8 cellular contexts compared by ENCODE assay signal in the genomic region with DNA sequence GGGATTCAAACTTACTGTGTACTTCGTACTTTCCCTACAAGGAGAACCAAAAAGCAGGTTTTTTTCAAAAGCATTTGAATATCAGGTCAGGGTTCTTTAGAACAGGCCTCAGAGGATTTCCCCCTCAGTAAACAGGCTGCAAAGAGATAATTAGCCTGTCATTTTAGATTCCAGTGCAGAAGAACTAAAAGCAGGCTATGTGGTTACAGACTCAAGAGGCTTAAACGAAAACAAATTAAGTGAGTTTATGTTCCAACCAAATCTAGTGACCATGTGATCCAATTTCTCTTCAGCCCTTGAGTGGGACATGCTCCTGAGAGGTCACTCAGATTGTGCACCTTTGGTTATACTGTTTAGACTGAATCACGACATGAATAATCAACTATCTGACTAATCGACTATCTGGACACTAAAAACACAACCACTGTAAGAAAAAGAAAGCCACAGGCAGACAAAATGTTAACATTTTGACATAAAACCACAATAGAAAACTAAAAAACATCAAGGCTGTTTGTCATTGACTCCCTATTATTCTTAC. TPM values are rescaled to one million over a fixed set of nuclear protein-coding genes. Genes with fewer than 3 reads are reported as not detected.
DNase-seq lines count a peak whose midpoint lies in the region; ATAC-seq, FAIRE-seq and TF ChIP-seq lines count a peak whose summit lies in the region.

No MANE protein-coding gene starts in this region.

- H4K20me1 ChIP-seq in K562 (replicated peaks; ENCODE audit: control insufficient read depth, insufficient read depth, low read length) = no peaks in the 10 kb centered on the region

- WGBS in K562 (ENCODE audit: insufficient coverage, low coverage, missing lambda C conversion rate) = 24% methylated on average over 4 of the region's 4 CpGs

- ATAC-seq in activated T-cell treated with anti-CD3 and anti-CD28 coated beads, Interleukin-2, amount 50 U/mL, for 72 hours (replicated peaks in 1 of 2) = peak; percentile 22 to 48
- ATAC-seq in HG03175 (IDR thresholded peaks at IDR 0.05; ENCODE audit: unreplicated experiment) (peak; percentile 19), K562 (no peak), GM18502 (IDR thresholded peaks at IDR 0.05; ENCODE audit: poor library complexity, unreplicated experiment) (no peak)

- no peaks in the 10 kb centered on the region for H3K27me3 ChIP-seq in K562 (ENCODE audit: control insufficient read depth in 2 of 2, insufficient read depth in 2 of 2, low read length in 2 of 2)

- H3K27me3 Mint-ChIP-seq in activated T-cell treated with anti-CD3 and anti-CD28 coated beads, Interleukin-2, amount 50 U/mL, for 72 hours (ENCODE audit: low read depth) = no peaks in the 10 kb centered on the region
- H3K27me3 Mint-ChIP-seq in activated naive CD4-positive, alpha-beta T cell treated with anti-CD3 and anti-CD28 coated beads, Interleukin-2, amount 10 ng/mL, durations not matched to agents 7 days and 5 days = no peaks in the 10 kb centered on the region

- TF ChIP-seq RAD21 in K562 (CRISPR knock-in tag; conservative IDR thresholded peaks at IDR 0.05 in 1 of 2, IDR thresholded peaks at IDR 0.05 in 1 of 2) = no peak

- peaks cover 6 to 11% of the 10 kb centered on the region in 2 experiments; a peak in 3 of 5 replicates for H3K4me1 ChIP-seq in K562 (replicated peaks in 1 of 2; ENCODE audit: control insufficient read depth in 2 of 2, insufficient read depth in 2 of 2, low read length in 2 of 2)

- no peak for DNase-seq in activated T-cell treated with anti-CD3 and anti-CD28 coated beads, Interleukin-2, amount 50 U/mL, for 72 hours
- DNase-seq in activated T-cell treated with anti-CD3 and anti-CD28 coated beads, Interleukin-2, amount 50 U/mL, for 1 hour = no peak
- DNase-seq in K562 (ENCODE audit: extremely low read depth in 1 of 4, low spot score in 3 of 4) = no peak
- DNase-seq in superior temporal gyrus (ENCODE audit: extremely low spot score) = peak; percentile 19
- DNase-seq in DMS153 treated with DMSO at 0.1 percent for 48 hours (lab: John Stamatoyannopoulos, UW; ENCODE audit: unreplicated experiment) = no peak
- DNase-seq in activated naive CD4-positive, alpha-beta T cell treated with anti-CD3 and anti-CD28 coated beads, Interleukin-2, amount 10 ng/mL, durations not matched to agents 7 days and 5 days = no peak

- intact Hi-C loops in K562 (cut with micrococcal nuclease) = no loop called here

- in situ Hi-C loops in K562 (cut with MboI) = no loop called here

- TF ChIP-seq POLR2A in K562 (conservative IDR thresholded peaks at IDR 0.05) = no peak

- no peak overlapping the region for H3K4me2 ChIP-seq in K562 (ENCODE audit: insufficient read depth, low read length)

- no peak overlapping the region for H3K27ac ChIP-seq in K562 (ENCODE audit: extremely low read depth, low read depth, low read length)

- POLR2A ChIA-PET in K562 (lab: Yijun Ruan, JAX) = no interaction called here

- H3K4me3 Mint-ChIP-seq in activated T-cell treated with anti-CD3 and anti-CD28 coated beads, Interleukin-2, amount 50 U/mL, for 72 hours = peak overlapping the region; percentile 30 to 54
- no peak overlapping the region for H3K4me3 Mint-ChIP-seq in activated naive CD4-positive, alpha-beta T cell treated with anti-CD3 and anti-CD28 coated beads, Interleukin-2, amount 10 ng/mL, durations not matched to agents 7 days and 5 days

- no peak for TF ChIP-seq CTCF in K562 (IDR thresholded peaks at IDR 0.05 in 2 of 3, conservative IDR thresholded peaks at IDR 0.05 in 1 of 3; ENCODE audit: insufficient read depth in 2 of 3, low read depth in 1 of 3, low read length in 3 of 3)

- BruUV-seq in K562 (replicated peaks; lab: Mats Ljungman, UMichigan) = no TSS peak

- H3K36me3 ChIP-seq in K562 (ENCODE audit: control insufficient read depth, insufficient read depth, low read length) = no peaks in the 10 kb centered on the region

- no peaks in the 10 kb centered on the region for H3K9me1 ChIP-seq in K562 (ENCODE audit: control insufficient read depth, insufficient read depth, low read length)

- no peak for TF ChIP-seq EP300 in K562 (IDR thresholded peaks at IDR 0.05; ENCODE audit: low read length)

- no peaks in the 10 kb centered on the region for H3K9me3 ChIP-seq in K562 (replicated peaks; ENCODE audit: control insufficient read depth, insufficient read depth, low read depth, low read length)

- FAIRE-seq in K562 (lab: Jason Lieb, UNC) = peak; percentile 26

- peaks cover 35% of the 10 kb centered on the region for H3K79me2 ChIP-seq in K562 (ENCODE audit: control insufficient read depth, insufficient read depth, low read length)

- H3K9me3 Mint-ChIP-seq in activated T-cell treated with anti-CD3 and anti-CD28 coated beads, Interleukin-2, amount 50 U/mL, for 72 hours = peaks cover 0 to 2% of the 10 kb centered on the region in 2 donors
- H3K9me3 Mint-ChIP-seq in activated naive CD4-positive, alpha-beta T cell treated with anti-CD3 and anti-CD28 coated beads, Interleukin-2, amount 10 ng/mL, durations not matched to agents 7 days and 5 days = no peaks in the 10 kb centered on the region

- H3K9ac ChIP-seq in K562 (ENCODE audit: insufficient read depth in 1 of 2, low read depth in 2 of 2, low read length in 2 of 2) = no peak overlapping the region

- H3K27ac Mint-ChIP-seq in activated T-cell treated with anti-CD3 and anti-CD28 coated beads, Interleukin-2, amount 50 U/mL, for 72 hours = peak overlapping the region; percentile 4
- no peak overlapping the region for H3K27ac Mint-ChIP-seq in activated naive CD4-positive, alpha-beta T cell treated with anti-CD3 and anti-CD28 coated beads, Interleukin-2, amount 10 ng/mL, durations not matched to agents 7 days and 5 days

- H3K36me3 Mint-ChIP-seq in activated T-cell treated with anti-CD3 and anti-CD28 coated beads, Interleukin-2, amount 50 U/mL, for 72 hours (ENCODE audit: insufficient read depth in 2 of 2) = peaks cover 3 to 12% of the 10 kb centered on the region in 2 donors
- H3K36me3 Mint-ChIP-seq in activated naive CD4-positive, alpha-beta T cell treated with anti-CD3 and anti-CD28 coated beads, Interleukin-2, amount 10 ng/mL, durations not matched to agents 7 days and 5 days = peaks cover 18% of the 10 kb centered on the region

- no peak overlapping the region for H2AFZ ChIP-seq in K562 (ENCODE audit: low read depth, low read length)

- H3K4me3 ChIP-seq in K562 = no peak overlapping the region

- CTCF ChIA-PET in K562 (lab: Yijun Ruan, JAX; ENCODE audit: low intra/inter-chr PET ratio) = no interaction called here
- CTCF ChIA-PET in activated naive CD4-positive, alpha-beta T cell treated with anti-CD3 and anti-CD28 coated beads, Interleukin-2, amount 10 ng/mL, durations not matched to agents 7 days and 5 days (lab: Charles Lee) = no interaction called here

- peaks cover 64% of the 10 kb centered on the region for H3K4me1 Mint-ChIP-seq in activated T-cell treated with anti-CD3 and anti-CD28 coated beads, Interleukin-2, amount 50 U/mL, for 72 hours (ENCODE audit: low read depth)
- H3K4me1 Mint-ChIP-seq in activated naive CD4-positive, alpha-beta T cell treated with anti-CD3 and anti-CD28 coated beads, Interleukin-2, amount 10 ng/mL, durations not matched to agents 7 days and 5 days = peaks cover 51% of the 10 kb centered on the region

RNA-seq across cellular contexts. Expression of gene TMED8, which starts 4.5 kb away (rescaled TPM):
- 10 to 100 TPM; 27.5 to 36.1 TPM for total RNA-seq in activated T-cell treated with anti-CD3 and anti-CD28 coated beads, Interleukin-2, amount 50 U/mL, for 72 hours
- 4.8 and 8.6 TPM in 2 replicates for total RNA-seq in K562 (2011; cell fraction: chromatin; rRNA removed; ENCODE audit: low replicate concordance)
- 2.8 and 3.7 TPM in 2 replicates for total RNA-seq in K562 (2011; cell fraction: nucleolus; rRNA removed)
- total RNA-seq in K562 (2011; cell fraction: nucleoplasm; rRNA removed) = 7.8 and 14.2 TPM in 2 replicates
- total RNA-seq in K562 (2014; rRNA removed) (9.7 and 12.3 TPM in 2 replicates), K562 (2014; rRNA removed; fragmentation: Illumina TruSeq; extraction: Trizol) (15.4 and 16.6 TPM in 2 replicates), K562 (2015; rRNA removed; fragmentation: Illumina TruSeq; extraction: Trizol) (11.2 and 12.0 TPM in 2 replicates), K562 (2021) (13.1 and 14.0 TPM in 2 replicates)
- polyA plus RNA-seq in K562 (2011; rRNA removed) (12.2 and 17.4 TPM in 2 replicates), K562 (2014; fragmentation: Illumina TruSeq; extraction: Trizol) (12.0 and 14.0 TPM in 2 replicates), K562 (2014; fragmentation: Nextera tagmentation; extraction: Ambion mirVana) (1 to 10 TPM; 3.3 to 4.7 TPM), K562 (2014; rRNA removed) (8.5 and 10.0 TPM in 2 replicates)
- polyA plus RNA-seq in K562 (2011; cell fraction: cytosol; rRNA removed) = 7.0 and 10.5 TPM in 2 replicates
- polyA plus RNA-seq in K562 (2011; cell fraction: nucleus; rRNA removed) = 5.1 and 5.2 TPM in 2 replicates
- 6.9 and 7.1 TPM in 2 replicates for polyA plus RNA-seq in K562 (2012)
- polyA minus RNA-seq in K562 (2011; rRNA and poly(A)+ RNA removed) = 18.8 and 23.4 TPM in 2 replicates
- polyA minus RNA-seq in K562 (2011; cell fraction: cytosol; rRNA and poly(A)+ RNA removed) = 6.7 and 11.8 TPM in 2 replicates
- 2.8 and 4.6 TPM in 2 replicates for polyA minus RNA-seq in K562 (2011; cell fraction: nucleus; rRNA and poly(A)+ RNA removed)

RNA-seq across cellular contexts. Expression of gene SAMD15, which starts 4.8 kb away (rescaled TPM):
- total RNA-seq in activated T-cell treated with anti-CD3 and anti-CD28 coated beads, Interleukin-2, amount 50 U/mL, for 72 hours = under 1 TPM; 0.19 to 0.76 TPM
- 0.16 and 0.56 TPM in 2 replicates for total RNA-seq in K562 (2011; cell fraction: chromatin; rRNA removed; ENCODE audit: low replicate concordance)
- not detected in 2 replicates for total RNA-seq in K562 (2011; cell fraction: nucleolus; rRNA removed)
- total RNA-seq in K562 (2011; cell fraction: nucleoplasm; rRNA removed) = 0.23 TPM in 1 of 2 replicates, not detected in the other
- 0.18 and 0.49 TPM in 2 replicates for total RNA-seq in K562 (2014; rRNA removed)
- 0.25 and 0.86 TPM in 2 replicates for total RNA-seq in K562 (2014; rRNA removed; fragmentation: Illumina TruSeq; extraction: Trizol)
- 0.54 and 0.72 TPM in 2 replicates for total RNA-seq in K562 (2015; rRNA removed; fragmentation: Illumina TruSeq; extraction: Trizol)
- total RNA-seq in K562 (2021) = 0.11 and 0.22 TPM in 2 replicates
- 0.04 and 0.32 TPM in 2 replicates for polyA plus RNA-seq in K562 (2011; rRNA removed)
- 0.62 TPM in 1 of 2 replicates, not detected in the other for polyA plus RNA-seq in K562 (2011; cell fraction: cytosol; rRNA removed)
- 0.10 and 0.37 TPM in 2 replicates for polyA plus RNA-seq in K562 (2011; cell fraction: nucleus; rRNA removed)
- polyA plus RNA-seq in K562 (2012) = 0.25 and 0.26 TPM in 2 replicates
- 0.17 and 0.42 TPM in 2 replicates for polyA plus RNA-seq in K562 (2014; fragmentation: Illumina TruSeq; extraction: Trizol)
- polyA plus RNA-seq in K562 (2014; fragmentation: Nextera tagmentation; extraction: Ambion mirVana) = under 1 TPM; 0.20 to 0.22 TPM
- polyA plus RNA-seq in K562 (2014; rRNA removed) = 0.29 TPM in 1 of 2 replicates, not detected in the other
- 0.33 and 0.63 TPM in 2 replicates for polyA minus RNA-seq in K562 (2011; rRNA and poly(A)+ RNA removed)
- polyA minus RNA-seq in K562 (2011; cell fraction: cytosol; rRNA and poly(A)+ RNA removed) = not detected in 2 replicates
- 0.40 TPM in 1 of 2 replicates, not detected in the other for polyA minus RNA-seq in K562 (2011; cell fraction: nucleus; rRNA and poly(A)+ RNA removed)

RNA-seq across cellular contexts. Expression of gene NOXRED1, which starts 51.0 kb away (rescaled TPM):
- total RNA-seq in activated T-cell treated with anti-CD3 and anti-CD28 coated beads, Interleukin-2, amount 50 U/mL, for 72 hours = 1 to 10 TPM; 1.2 to 1.7 TPM
- total RNA-seq in K562 (2011; cell fraction: chromatin; rRNA removed; ENCODE audit: low replicate concordance) = 0.83 and 2.5 TPM in 2 replicates
- 0.83 and 0.92 TPM in 2 replicates for total RNA-seq in K562 (2011; cell fraction: nucleolus; rRNA removed)
- 1.8 and 2.3 TPM in 2 replicates for total RNA-seq in K562 (2011; cell fraction: nucleoplasm; rRNA removed)
- 0.36 and 0.45 TPM in 2 replicates for total RNA-seq in K562 (2014; rRNA removed)
- 0.29 and 0.32 TPM in 2 replicates for total RNA-seq in K562 (2014; rRNA removed; fragmentation: Illumina TruSeq; extraction: Trizol)
- total RNA-seq in K562 (2015; rRNA removed; fragmentation: Illumina TruSeq; extraction: Trizol) = 0.23 and 0.29 TPM in 2 replicates
- 0.18 TPM in 2 replicates for total RNA-seq in K562 (2021)
- 0.72 and 0.85 TPM in 2 replicates for polyA plus RNA-seq in K562 (2011; rRNA removed)
- 0.34 and 0.52 TPM in 2 replicates for polyA plus RNA-seq in K562 (2011; cell fraction: cytosol; rRNA removed)
- 1.3 and 1.6 TPM in 2 replicates for polyA plus RNA-seq in K562 (2011; cell fraction: nucleus; rRNA removed)
- 0.14 and 0.17 TPM in 2 replicates for polyA plus RNA-seq in K562 (2012)
- polyA plus RNA-seq in K562 (2014; fragmentation: Illumina TruSeq; extraction: Trizol) = 0.37 and 0.39 TPM in 2 replicates
- polyA plus RNA-seq in K562 (2014; fragmentation: Nextera tagmentation; extraction: Ambion mirVana) = under 1 TPM; 0.30 to 0.52 TPM
- polyA plus RNA-seq in K562 (2014; rRNA removed) = 0.15 and 0.47 TPM in 2 replicates
- polyA minus RNA-seq in K562 (2011; rRNA and poly(A)+ RNA removed) = 0.36 and 0.70 TPM in 2 replicates
- not detected in 2 replicates for polyA minus RNA-seq in K562 (2011; cell fraction: cytosol; rRNA and poly(A)+ RNA removed)
- 0.27 and 0.44 TPM in 2 replicates for polyA minus RNA-seq in K562 (2011; cell fraction: nucleus; rRNA and poly(A)+ RNA removed)

RNA-seq across cellular contexts. Expression of gene GSTZ1, which starts 51.5 kb away (rescaled TPM):
- 10 to 100 TPM; 27.0 to 33.2 TPM for total RNA-seq in activated T-cell treated with anti-CD3 and anti-CD28 coated beads, Interleukin-2, amount 50 U/mL, for 72 hours
- 15.2 and 32.8 TPM in 2 replicates for total RNA-seq in K562 (2011; cell fraction: chromatin; rRNA removed; ENCODE audit: low replicate concordance)
- 24.2 and 29.0 TPM in 2 replicates for total RNA-seq in K562 (2011; cell fraction: nucleolus; rRNA removed)
- total RNA-seq in K562 (2011; cell fraction: nucleoplasm; rRNA removed) = 24.8 and 26.6 TPM in 2 replicates
- 15.7 and 16.1 TPM in 2 replicates for total RNA-seq in K562 (2014; rRNA removed)
- 10.6 and 12.1 TPM in 2 replicates for total RNA-seq in K562 (2014; rRNA removed; fragmentation: Illumina TruSeq; extraction: Trizol)
- 16.5 and 18.0 TPM in 2 replicates for total RNA-seq in K562 (2015; rRNA removed; fragmentation: Illumina TruSeq; extraction: Trizol)
- 10.8 and 16.0 TPM in 2 replicates for total RNA-seq in K562 (2021)
- polyA plus RNA-seq in K562 (2011; rRNA removed) = 10.7 and 12.0 TPM in 2 replicates
- polyA plus RNA-seq in K562 (2011; cell fraction: cytosol; rRNA removed) = 12.6 and 21.3 TPM in 2 replicates
- polyA plus RNA-seq in K562 (2011; cell fraction: nucleus; rRNA removed) = 18.9 and 26.7 TPM in 2 replicates
- polyA plus RNA-seq in K562 (2012) = 16.9 and 25.5 TPM in 2 replicates
- 17.8 and 20.0 TPM in 2 replicates for polyA plus RNA-seq in K562 (2014; fragmentation: Illumina TruSeq; extraction: Trizol)
- polyA plus RNA-seq in K562 (2014; fragmentation: Nextera tagmentation; extraction: Ambion mirVana) = 10 to 100 TPM in 1 of 2 experiments, 1 to 10 TPM in 1; 8.6 to 12.2 TPM
- polyA plus RNA-seq in K562 (2014; rRNA removed) = 13.8 and 15.4 TPM in 2 replicates
- 6.4 and 8.0 TPM in 2 replicates for polyA minus RNA-seq in K562 (2011; rRNA and poly(A)+ RNA removed)
- polyA minus RNA-seq in K562 (2011; cell fraction: cytosol; rRNA and poly(A)+ RNA removed) = 5.8 and 10.6 TPM in 2 replicates
- polyA minus RNA-seq in K562 (2011; cell fraction: nucleus; rRNA and poly(A)+ RNA removed) = 16.4 and 23.4 TPM in 2 replicates

RNA-seq across cellular contexts. Expression of gene POMT2, which starts 51.7 kb away (rescaled TPM):
- 10 to 100 TPM; 14.7 to 18.1 TPM for total RNA-seq in activated T-cell treated with anti-CD3 and anti-CD28 coated beads, Interleukin-2, amount 50 U/mL, for 72 hours
- 80.6 and 94.2 TPM in 2 replicates for total RNA-seq in K562 (2011; cell fraction: chromatin; rRNA removed; ENCODE audit: low replicate concordance)
- total RNA-seq in K562 (2011; cell fraction: nucleolus; rRNA removed) = 40.1 and 42.7 TPM in 2 replicates
- total RNA-seq in K562 (2011; cell fraction: nucleoplasm; rRNA removed) = 38.5 and 58.5 TPM in 2 replicates
- total RNA-seq in K562 (2014; rRNA removed) (8.0 and 9.7 TPM in 2 replicates), K562 (2014; rRNA removed; fragmentation: Illumina TruSeq; extraction: Trizol) (6.0 and 8.4 TPM in 2 replicates), K562 (2015; rRNA removed; fragmentation: Illumina TruSeq; extraction: Trizol) (7.8 and 9.6 TPM in 2 replicates), K562 (2021) (16.6 and 23.0 TPM in 2 replicates)
- polyA plus RNA-seq in K562 (2011; rRNA removed) (10.9 and 16.1 TPM in 2 replicates), K562 (2014; fragmentation: Illumina TruSeq; extraction: Trizol) (6.6 and 7.5 TPM in 2 replicates), K562 (2014; fragmentation: Nextera tagmentation; extraction: Ambion mirVana) (under 1 TPM; 0.39 to 0.74 TPM), K562 (2014; rRNA removed) (12.1 and 12.7 TPM in 2 replicates)
- polyA plus RNA-seq in K562 (2011; cell fraction: cytosol; rRNA removed) = 7.6 and 10.2 TPM in 2 replicates
- 71.3 and 91.6 TPM in 2 replicates for polyA plus RNA-seq in K562 (2011; cell fraction: nucleus; rRNA removed)
- polyA plus RNA-seq in K562 (2012) = 7.0 and 11.8 TPM in 2 replicates
- polyA minus RNA-seq in K562 (2011; rRNA and poly(A)+ RNA removed) = 12.9 and 18.1 TPM in 2 replicates
- 11.9 and 15.5 TPM in 2 replicates for polyA minus RNA-seq in K562 (2011; cell fraction: cytosol; rRNA and poly(A)+ RNA removed)
- polyA minus RNA-seq in K562 (2011; cell fraction: nucleus; rRNA and poly(A)+ RNA removed) = 27.3 and 33.8 TPM in 2 replicates

Comparison
In these comparisons a context has a peak if more than half of its experiments do, and no peak if none do; other contexts are left out.
1. ATAC-seq: peak in activated T-cell treated with anti-CD3 and anti-CD28 coated beads, Interleukin-2, amount 50 U/mL, for 72 hours (2 of 2) and HG03175 (single experiment); none in K562 (single experiment) and GM18502 (single experiment).